Comparison of ENCODE assay signal across 7 cellular contexts in the genomic region with DNA sequence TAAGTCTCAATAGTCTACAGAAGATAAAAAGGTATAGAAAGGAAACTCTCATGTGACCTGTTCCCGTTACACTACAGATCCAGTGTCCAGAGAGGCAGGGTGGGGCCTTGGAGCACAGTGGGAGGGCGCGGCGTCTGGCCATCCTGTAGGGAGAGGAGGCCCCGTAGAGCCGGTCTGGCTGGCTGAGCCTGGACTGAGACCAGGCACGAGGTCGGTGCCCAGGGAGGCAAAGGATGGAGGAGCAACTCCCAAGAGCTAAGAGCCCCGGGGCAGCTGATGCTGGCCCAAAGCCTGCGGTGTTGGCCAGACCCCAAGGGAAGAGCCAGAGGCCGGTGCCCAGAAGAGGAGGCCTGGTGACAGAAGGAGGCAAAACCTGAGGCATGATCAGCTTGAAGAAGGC.
DNase-seq lines count a peak whose midpoint lies in the region; ATAC-seq, FAIRE-seq and TF ChIP-seq lines count a peak whose summit lies in the region.
"Not testable (repeated sequence)": the region's sequence is repeated elsewhere in the genome, so short reads cannot be mapped to it uniquely, and the experiment has no call there.

No MANE protein-coding gene starts in this region.

- intact Hi-C loops in K562 (cut with micrococcal nuclease); heart left ventricle (cut with DNase I); HepG2 (cut with micrococcal nuclease; ENCODE audit: unreplicated experiment); mucosa of descending colon (cut with DNase I, micrococcal nuclease); thyroid gland (cut with DNase I): not testable (repeated sequence)

- 4% methylated on average over 9 of the region's 11 CpGs for WGBS in K562 (ENCODE audit: insufficient coverage, low coverage, missing lambda C conversion rate)
- 68 to 75% (median 72%) methylated on average over 11 of the region's 11 CpGs for WGBS in heart left ventricle, 4 donors
- 46% methylated on average over 9 of the region's 11 CpGs for WGBS in HepG2 (ENCODE audit: low lambda C conversion rate)
- WGBS in thyroid gland, 2 donors, result 68% methylated on average over 11 of the region's 11 CpGs

- DNase-seq in ELF-1 (ENCODE audit: low read depth, low spot score) (peak; percentile 40), NCI-H2196 (lab: John Stamatoyannopoulos, UW; ENCODE audit: unreplicated experiment) (peak; percentile 34), mucosa of descending colon (peak; percentile 78 to 84 (median 79)), thyroid gland (peak; percentile 38 to 48)
- not testable (repeated sequence) for DNase-seq in K562 (ENCODE audit: extremely low read depth in 1 of 4, low spot score in 3 of 4); heart left ventricle; HepG2 (ENCODE audit: low spot score)

- FAIRE-seq in K562 (lab: Jason Lieb, UNC), result peak; percentile 76
- FAIRE-seq in HepG2 (lab: Jason Lieb, UNC), result not testable (repeated sequence)

- H3K4me2 ChIP-seq in K562 (ENCODE audit: insufficient read depth, low read length); HepG2 (ENCODE audit: low read depth, low read length): not testable (repeated sequence)

- not testable (repeated sequence) for TF ChIP-seq CTCF in K562 (IDR thresholded peaks at IDR 0.05 in 2 of 3, conservative IDR thresholded peaks at IDR 0.05 in 1 of 3; ENCODE audit: insufficient read depth in 2 of 3, low read depth in 1 of 3, low read length in 3 of 3); heart left ventricle (IDR thresholded peaks at IDR 0.05); HepG2 (CRISPR knock-in tag; IDR thresholded peaks at IDR 0.05); mucosa of descending colon (IDR thresholded peaks at IDR 0.05); thyroid gland (IDR thresholded peaks at IDR 0.05)

- H3K27me3 ChIP-seq in K562 (ENCODE audit: control insufficient read depth in 2 of 2, insufficient read depth in 2 of 2, low read length in 2 of 2) (peaks cover 24 to 40% of the 10 kb centered on the region in 2 experiments; a peak in 4 of 5 replicates), heart left ventricle (peaks cover 0 to 23% (median 12%) of the 10 kb centered on the region in 9 donors), HepG2 (ENCODE audit: control insufficient read depth in 1 of 2, insufficient read depth in 2 of 2, low read length in 2 of 2) (peaks cover 0 to 12% of the 10 kb centered on the region in 2 experiments; a peak in 3 of 5 replicates)
- H3K27me3 ChIP-seq in thyroid gland, result not testable (repeated sequence)

- not testable (repeated sequence) for TF ChIP-seq POLR2A in K562 (conservative IDR thresholded peaks at IDR 0.05); heart left ventricle (IDR thresholded peaks at IDR 0.05); HepG2 (IDR thresholded peaks at IDR 0.05; ENCODE audit: insufficient read depth in 1 of 2, low read depth in 2 of 2, low read length in 2 of 2); thyroid gland (IDR thresholded peaks at IDR 0.05)

- POLR2A ChIA-PET in K562 (lab: Yijun Ruan, JAX); HepG2 (lab: Yijun Ruan, JAX): not testable (repeated sequence)

- H3K4me3 ChIP-seq in K562; heart left ventricle; HepG2 (replicated peaks in 1 of 3; ENCODE audit: insufficient read depth in 1 of 3, low read depth in 2 of 3, low read length in 3 of 3); mucosa of descending colon; thyroid gland (replicated peaks in 1 of 3): not testable (repeated sequence)

- peak; percentile 54; the same call in 1 of the 3 replicates for ATAC-seq in K562
- peak in 3 of 4 donors; percentile 32 to 71 (median 34) for ATAC-seq in heart left ventricle
- ATAC-seq in HepG2, result peak; percentile 66
- peak; percentile 93 for ATAC-seq in mucosa of descending colon

- TF ChIP-seq EP300 in K562 (IDR thresholded peaks at IDR 0.05; ENCODE audit: low read length); HepG2 (IDR thresholded peaks at IDR 0.05; ENCODE audit: low read depth in 2 of 2, low read length in 2 of 2); HepG2 (CRISPR knock-in tag; IDR thresholded peaks at IDR 0.05; ENCODE audit: borderline replicate concordance): not testable (repeated sequence)

- not testable (repeated sequence) for BruUV-seq in K562 (replicated peaks; lab: Mats Ljungman, UMichigan); HepG2 (replicated peaks; lab: Mats Ljungman, UMichigan)

- CTCF ChIA-PET in K562 (lab: Yijun Ruan, JAX; ENCODE audit: low intra/inter-chr PET ratio); HepG2 (lab: Yijun Ruan, JAX; ENCODE audit: low intra/inter-chr PET ratio, low total read pairs): not testable (repeated sequence)

- not testable (repeated sequence) for H3K27ac ChIP-seq in K562 (ENCODE audit: extremely low read depth, low read depth, low read length); heart left ventricle; HepG2 (ENCODE audit: extremely low read length, insufficient read depth, low read length); thyroid gland

- H3K9ac ChIP-seq in K562 (ENCODE audit: insufficient read depth in 1 of 2, low read depth in 2 of 2, low read length in 2 of 2); HepG2 (ENCODE audit: insufficient read depth, low read depth, low read length): not testable (repeated sequence)

- in situ Hi-C loops in K562 (cut with MboI); HepG2 (cut with HindIII; ENCODE audit: extremely low pct_ligation_motif_present, low pct_unique_long_range_greater_than_20kb): not testable (repeated sequence)

- not testable (repeated sequence) for H2AFZ ChIP-seq in K562 (ENCODE audit: low read depth, low read length); HepG2 (ENCODE audit: low read length)

- not testable (repeated sequence) for H3K36me3 ChIP-seq in K562 (ENCODE audit: control insufficient read depth, insufficient read depth, low read length); heart left ventricle; HepG2 (replicated peaks in 1 of 2; ENCODE audit: control insufficient read depth in 1 of 2, insufficient read depth in 2 of 2, low read length in 2 of 2); mucosa of descending colon (ENCODE audit: low read depth); thyroid gland

- TF ChIP-seq RAD21 in K562 (CRISPR knock-in tag; conservative IDR thresholded peaks at IDR 0.05 in 1 of 2, IDR thresholded peaks at IDR 0.05 in 1 of 2); HepG2 (CRISPR knock-in tag; IDR thresholded peaks at IDR 0.05): not testable (repeated sequence)

- H3K9me3 ChIP-seq in K562 (replicated peaks; ENCODE audit: control insufficient read depth, insufficient read depth, low read depth, low read length); thyroid gland: not testable (repeated sequence)
- peaks cover 0 to 15% (median 6%) of the 10 kb centered on the region in 12 donors for H3K9me3 ChIP-seq in heart left ventricle
- peaks cover 19% of the 10 kb centered on the region for H3K9me3 ChIP-seq in HepG2 (ENCODE audit: low read length)
- peaks cover 16% of the 10 kb centered on the region for H3K9me3 ChIP-seq in mucosa of descending colon

- H3K9me1 ChIP-seq in K562 (ENCODE audit: control insufficient read depth, insufficient read depth, low read length), result not testable (repeated sequence)

- not testable (repeated sequence) for H3K79me2 ChIP-seq in K562 (ENCODE audit: control insufficient read depth, insufficient read depth, low read length); HepG2 (ENCODE audit: insufficient read depth, low read length)

- not testable (repeated sequence) for H4K20me1 ChIP-seq in K562 (replicated peaks; ENCODE audit: control insufficient read depth, insufficient read depth, low read length); HepG2 (ENCODE audit: insufficient read depth, low read length)

- not testable (repeated sequence) for H3K4me1 ChIP-seq in K562 (replicated peaks in 1 of 2; ENCODE audit: control insufficient read depth in 2 of 2, insufficient read depth in 2 of 2, low read length in 2 of 2); mucosa of descending colon (ENCODE audit: low read depth)
- peaks cover 0 to 12% (median 2%) of the 10 kb centered on the region in 12 donors for H3K4me1 ChIP-seq in heart left ventricle
- H3K4me1 ChIP-seq in HepG2 (ENCODE audit: insufficient read depth, low read length), result peaks cover 21% of the 10 kb centered on the region
- H3K4me1 ChIP-seq in thyroid gland, result peaks cover 11 to 14% of the 10 kb centered on the region in 2 donors

Comparison
In these comparisons a context has a peak if more than half of its experiments do, and no peak if none do; other contexts are left out.
1. ATAC-seq: peak in every context shown above with its lines; median percentile 93 in mucosa of descending colon; 66 in HepG2; 54 in K562; 34 in heart left ventricle.